Comparison of ENCODE assay signal across 8 cellular contexts in genomic region chr1:8397511-8397910, GRCh38.
A peak's percentile ranks its signal among the peaks of the same experiment; 100 is the strongest.
DNase-seq lines count a peak whose midpoint lies in the region; ATAC-seq and TF ChIP-seq lines count a peak whose summit lies in the region.

No MANE protein-coding gene starts in this region.

- H3K79me2 ChIP-seq in GM23338 (replicated peaks; ENCODE audit: insufficient read depth) (peaks cover 96% of the 10 kb centered on the region), SU-DHL-6 (ENCODE audit: insufficient read depth, low read length) (peaks cover 98% of the 10 kb centered on the region)

- TF ChIP-seq CTCF in GM06990 (IDR thresholded peaks at IDR 0.05; ENCODE audit: insufficient read depth, low read length, poor library complexity, severe bottlenecking) = no peak
- no peak for TF ChIP-seq CTCF in GM23338 (conservative IDR thresholded peaks at IDR 0.05; ENCODE audit: low read depth in 2 of 2)
- TF ChIP-seq CTCF in SU-DHL-6 (IDR thresholded peaks at IDR 0.05; ENCODE audit: insufficient read depth, low read length, poor library complexity, severe bottlenecking) = no peak
- TF ChIP-seq CTCF in left ventricle myocardium inferior (IDR thresholded peaks at IDR 0.05; ENCODE audit: borderline replicate concordance) = no peak
- TF ChIP-seq CTCF in suprapubic skin (IDR thresholded peaks at IDR 0.05) = no peak
- TF ChIP-seq CTCF in WERI-Rb-1 (IDR thresholded peaks at IDR 0.05; ENCODE audit: low read depth, low read length) = no peak

- 0 out of 2 replicates have a peak overlapping the region, but pooled peaks have one; percentile 1 for H3K9ac ChIP-seq in SU-DHL-6 (ENCODE audit: low read length)

- H3K4me2 ChIP-seq in GM23338 (peak overlapping the region; percentile 31; the same call in 1 of the 2 replicates), SU-DHL-6 (ENCODE audit: low read depth, low read length, poor library complexity, severe bottlenecking) (peak overlapping the region; percentile 51)

- H4K20me1 ChIP-seq in GM23338 (replicated peaks; ENCODE audit: insufficient read depth) (peaks cover 21% of the 10 kb centered on the region), SU-DHL-6 (ENCODE audit: low read depth, low read length) (peaks cover 17% of the 10 kb centered on the region)

- H3K9me2 ChIP-seq in GM23338 (ENCODE audit: insufficient read depth) (no peaks in the 10 kb centered on the region), SU-DHL-6 (replicated peaks; ENCODE audit: insufficient read depth, low read length) (no peaks in the 10 kb centered on the region)

- peak overlapping the region; percentile 60 for H3K27ac ChIP-seq in GM23338 (ENCODE audit: low read depth)
- H3K27ac ChIP-seq in SU-DHL-6 (ENCODE audit: low read depth, low read length) = peak overlapping the region; percentile 54
- H3K27ac ChIP-seq in left ventricle myocardium inferior (replicated peaks) = peak overlapping the region; percentile 89
- peak overlapping the region; percentile 79 for H3K27ac ChIP-seq in suprapubic skin
- no peak overlapping the region; the same call in 1 of the 2 replicates for H3K27ac ChIP-seq in WERI-Rb-1

- H3K27me3 ChIP-seq in GM06990 (replicated peaks; ENCODE audit: control insufficient read depth, insufficient read depth, low read length) (no peaks in the 10 kb centered on the region), GM23338 (ENCODE audit: insufficient read depth) (no peaks in the 10 kb centered on the region), SU-DHL-6 (ENCODE audit: low read length) (no peaks in the 10 kb centered on the region), left ventricle myocardium inferior (ENCODE audit: low read depth) (no peaks in the 10 kb centered on the region), suprapubic skin (no peaks in the 10 kb centered on the region), WERI-Rb-1 (ENCODE audit: insufficient read depth, low read depth, severe bottlenecking) (no peaks in the 10 kb centered on the region)

- H3K36me3 Mint-ChIP-seq in GM23338 (ENCODE audit: low read depth) = peaks cover 9% of the 10 kb centered on the region

- peak overlapping the region; percentile 19 for H3K4me3 ChIP-seq in GM06990 (replicated peaks; ENCODE audit: low read depth, low read length)
- no peak overlapping the region for H3K4me3 ChIP-seq in GM23338
- no peak overlapping the region for H3K4me3 ChIP-seq in SU-DHL-6 (ENCODE audit: insufficient read depth, low read length, poor library complexity, severe bottlenecking)
- peak overlapping the region; percentile 2 for H3K4me3 ChIP-seq in left ventricle myocardium inferior
- H3K4me3 ChIP-seq in suprapubic skin = no peak overlapping the region
- H3K4me3 ChIP-seq in WERI-Rb-1 (ENCODE audit: low read depth, low read length) = no peak overlapping the region

- H3F3A ChIP-seq in GM23338 (replicated peaks; ENCODE audit: low read depth) (no peaks in the 10 kb centered on the region), SU-DHL-6 (ENCODE audit: insufficient read depth) (peaks cover 49% of the 10 kb centered on the region)

- H3K9me3 ChIP-seq in SU-DHL-6 (ENCODE audit: insufficient read depth, low read length) = no peaks in the 10 kb centered on the region
- no peaks in the 10 kb centered on the region for H3K9me3 ChIP-seq in left ventricle myocardium inferior (replicated peaks)
- no peaks in the 10 kb centered on the region for H3K9me3 ChIP-seq in suprapubic skin
- no peaks in the 10 kb centered on the region for H3K9me3 ChIP-seq in WERI-Rb-1 (ENCODE audit: severe bottlenecking)

- H2AFZ ChIP-seq in GM23338 (no peak overlapping the region), SU-DHL-6 (ENCODE audit: low read depth, low read length, severe bottlenecking) (no peak overlapping the region)

- no peak for TF ChIP-seq POLR2A in suprapubic skin (IDR thresholded peaks at IDR 0.05)

- 21% methylated on average over 2 of the region's 2 CpGs for WGBS in suprapubic skin

- intact Hi-C loops in left ventricle myocardium inferior (cut with micrococcal nuclease) = no loop called here

- H3K9me3 Mint-ChIP-seq in GM23338 = no peaks in the 10 kb centered on the region

- no peak overlapping the region; the same call in 2 of the 3 replicates for H3K4me3 Mint-ChIP-seq in GM23338

- no peak for ATAC-seq in GM23338

- no peak for TF ChIP-seq EP300 in suprapubic skin (IDR thresholded peaks at IDR 0.05)

- peak; percentile 28 for DNase-seq in GM06990 (ENCODE audit: extremely low read depth, insufficient read length)
- DNase-seq in GM23338 (ENCODE audit: low spot score) = no peak
- no peak for DNase-seq in left ventricle myocardium inferior
- no peak for DNase-seq in suprapubic skin (ENCODE audit: low spot score in 2 of 2)
- DNase-seq in WERI-Rb-1 = no peak
- DNase-seq in DMS153 (lab: John Stamatoyannopoulos, UW) = no peak
- no peak for DNase-seq in putamen (ENCODE audit: low spot score)

- H3K27me3 Mint-ChIP-seq in GM23338 (ENCODE audit: insufficient read depth, low read depth, poor library complexity) = no peaks in the 10 kb centered on the region

- H3K4me1 ChIP-seq in GM23338 (ENCODE audit: insufficient read depth) (peaks cover 34% of the 10 kb centered on the region), left ventricle myocardium inferior (peaks cover 90% of the 10 kb centered on the region), suprapubic skin (peaks cover 42% of the 10 kb centered on the region)

- peaks cover 49% of the 10 kb centered on the region for H3K4me1 Mint-ChIP-seq in GM23338

- H3K27ac Mint-ChIP-seq in GM23338 = peak overlapping the region; percentile 48; the same call in 1 of the 2 replicates

- H3K36me3 ChIP-seq in GM06990 (ENCODE audit: control insufficient read depth, insufficient read depth, low read length) = peaks cover 3% of the 10 kb centered on the region
- no peaks in the 10 kb centered on the region for H3K36me3 ChIP-seq in GM23338 (ENCODE audit: insufficient read depth)
- H3K36me3 ChIP-seq in SU-DHL-6 (ENCODE audit: low read length) = peaks cover 36% of the 10 kb centered on the region
- peaks cover 14% of the 10 kb centered on the region for H3K36me3 ChIP-seq in left ventricle myocardium inferior
- H3K36me3 ChIP-seq in suprapubic skin = peaks cover 26% of the 10 kb centered on the region
- H3K36me3 ChIP-seq in WERI-Rb-1 = peaks cover 88% of the 10 kb centered on the region

TF ChIP-seq in GM23338, 12 proteins besides CTCF, POLR2A, EP300 and RAD21 (continues in another document):
- TF ChIP-seq REST (IDR thresholded peaks at IDR 0.05; ENCODE audit: unreplicated experiment) (no peak), CREB1 (CRISPR knock-in tag; IDR thresholded peaks at IDR 0.05; ENCODE audit: low read depth) (no peak), ZNF114 (CRISPR knock-in tag; IDR thresholded peaks at IDR 0.05) (no peak), JUNB (IDR thresholded peaks at IDR 0.05; ENCODE audit: unreplicated experiment) (no peak), STAT1 (IDR thresholded peaks at IDR 0.05; ENCODE audit: unreplicated experiment) (no peak), ETS1 (IDR thresholded peaks at IDR 0.05) (no peak), NANOG (IDR thresholded peaks at IDR 0.05; ENCODE audit: borderline replicate concordance) (no peak), ZNF331 (CRISPR knock-in tag; IDR thresholded peaks at IDR 0.05; ENCODE audit: low read depth) (no peak), EZH2phosphoT487 (IDR thresholded peaks at IDR 0.05; ENCODE audit: unreplicated experiment) (no peak), EZH2 (IDR thresholded peaks at IDR 0.05; ENCODE audit: low read depth, unreplicated experiment) (no peak)

Comparison
In these comparisons a context has a peak if more than half of its experiments do, and no peak if none do; other contexts are left out.
1. H3K4me3 ChIP-seq: peak in GM06990 (single experiment) and left ventricle myocardium inferior (single experiment); none in GM23338 (single experiment), SU-DHL-6 (single experiment), suprapubic skin (single experiment) and WERI-Rb-1 (single experiment).